In the genomic region with DNA sequence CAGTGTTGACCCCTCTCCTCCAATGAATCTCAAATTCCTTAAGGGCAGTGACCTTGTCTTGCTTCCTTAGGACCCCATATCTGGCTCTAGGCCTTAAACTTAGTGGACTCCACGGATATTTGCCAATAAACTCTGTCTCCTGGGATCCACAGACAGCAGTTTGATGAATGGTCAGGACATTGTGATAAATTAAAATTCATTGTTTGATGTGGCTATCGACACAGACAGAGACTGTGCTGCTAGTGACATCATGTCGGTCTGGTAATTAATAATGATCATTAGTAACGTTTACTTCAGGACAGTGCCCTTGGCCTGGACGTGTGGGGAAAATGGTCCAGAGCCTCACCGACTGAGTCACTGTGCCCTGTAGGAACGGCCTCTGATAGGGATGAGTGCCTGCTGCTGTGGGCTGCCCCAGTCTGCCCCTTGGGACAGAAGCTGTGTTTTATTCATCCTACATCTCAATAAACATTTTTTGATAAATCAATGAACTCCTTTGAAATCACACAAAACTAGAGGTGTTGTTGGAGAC, we compare ENCODE assay signal across 2 cellular contexts.
TF ChIP-seq lines count a peak whose summit lies in the region.

No MANE protein-coding gene starts in this region.

TF ChIP-seq in A549, 52 proteins besides CTCF, POLR2A, EP300 and RAD21:
- TF ChIP-seq, protein P1, sequence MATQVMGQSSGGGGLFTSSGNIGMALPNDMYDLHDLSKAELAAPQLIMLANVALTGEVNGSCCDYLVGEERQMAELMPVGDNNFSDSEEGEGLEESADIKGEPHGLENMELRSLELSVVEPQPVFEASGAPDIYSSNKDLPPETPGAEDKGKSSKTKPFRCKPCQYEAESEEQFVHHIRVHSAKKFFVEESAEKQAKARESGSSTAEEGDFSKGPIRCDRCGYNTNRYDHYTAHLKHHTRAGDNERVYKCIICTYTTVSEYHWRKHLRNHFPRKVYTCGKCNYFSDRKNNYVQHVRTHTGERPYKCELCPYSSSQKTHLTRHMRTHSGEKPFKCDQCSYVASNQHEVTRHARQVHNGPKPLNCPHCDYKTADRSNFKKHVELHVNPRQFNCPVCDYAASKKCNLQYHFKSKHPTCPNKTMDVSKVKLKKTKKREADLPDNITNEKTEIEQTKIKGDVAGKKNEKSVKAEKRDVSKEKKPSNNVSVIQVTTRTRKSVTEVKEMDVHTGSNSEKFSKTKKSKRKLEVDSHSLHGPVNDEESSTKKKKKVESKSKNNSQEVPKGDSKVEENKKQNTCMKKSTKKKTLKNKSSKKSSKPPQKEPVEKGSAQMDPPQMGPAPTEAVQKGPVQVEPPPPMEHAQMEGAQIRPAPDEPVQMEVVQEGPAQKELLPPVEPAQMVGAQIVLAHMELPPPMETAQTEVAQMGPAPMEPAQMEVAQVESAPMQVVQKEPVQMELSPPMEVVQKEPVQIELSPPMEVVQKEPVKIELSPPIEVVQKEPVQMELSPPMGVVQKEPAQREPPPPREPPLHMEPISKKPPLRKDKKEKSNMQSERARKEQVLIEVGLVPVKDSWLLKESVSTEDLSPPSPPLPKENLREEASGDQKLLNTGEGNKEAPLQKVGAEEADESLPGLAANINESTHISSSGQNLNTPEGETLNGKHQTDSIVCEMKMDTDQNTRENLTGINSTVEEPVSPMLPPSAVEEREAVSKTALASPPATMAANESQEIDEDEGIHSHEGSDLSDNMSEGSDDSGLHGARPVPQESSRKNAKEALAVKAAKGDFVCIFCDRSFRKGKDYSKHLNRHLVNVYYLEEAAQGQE (IDR thresholded peaks at IDR 0.05) = no peak
- TF ChIP-seq, protein P2, sequence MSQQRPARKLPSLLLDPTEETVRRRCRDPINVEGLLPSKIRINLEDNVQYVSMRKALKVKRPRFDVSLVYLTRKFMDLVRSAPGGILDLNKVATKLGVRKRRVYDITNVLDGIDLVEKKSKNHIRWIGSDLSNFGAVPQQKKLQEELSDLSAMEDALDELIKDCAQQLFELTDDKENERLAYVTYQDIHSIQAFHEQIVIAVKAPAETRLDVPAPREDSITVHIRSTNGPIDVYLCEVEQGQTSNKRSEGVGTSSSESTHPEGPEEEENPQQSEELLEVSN (IDR thresholded peaks at IDR 0.05; ENCODE audit: borderline replicate concordance, low read depth) = no peak
- TF ChIP-seq MAFK (IDR thresholded peaks at IDR 0.05; ENCODE audit: partially characterized antibody) (no peak), CHD4 (IDR thresholded peaks at IDR 0.05; ENCODE audit: borderline replicate concordance) (no peak), RCOR1 (IDR thresholded peaks at IDR 0.05; ENCODE audit: low read depth, low read length) (no peak), HDAC2 (IDR thresholded peaks at IDR 0.05) (no peak), CEBPB (IDR thresholded peaks at IDR 0.05) (no peak), SREBF2 (IDR thresholded peaks at IDR 0.05) (no peak), MAZ (IDR thresholded peaks at IDR 0.05; ENCODE audit: borderline replicate concordance, low read depth, low read length) (no peak), TFCP2L1 (CRISPR knock-in tag; IDR thresholded peaks at IDR 0.05) (no peak), MAX (IDR thresholded peaks at IDR 0.05) (no peak), RARB (CRISPR knock-in tag; IDR thresholded peaks at IDR 0.05) (no peak), BHLHE40 (IDR thresholded peaks at IDR 0.05; ENCODE audit: low read depth, low read length) (no peak), ZC3H11A (IDR thresholded peaks at IDR 0.05) (no peak), NPAS2 (CRISPR knock-in tag; IDR thresholded peaks at IDR 0.05; ENCODE audit: borderline replicate concordance) (no peak), GATA3 (IDR thresholded peaks at IDR 0.05; ENCODE audit: borderline replicate concordance) (no peak), FOSL2 (IDR thresholded peaks at IDR 0.05) (no peak), FOSL2 (CRISPR knock-in tag; IDR thresholded peaks at IDR 0.05) (no peak)
- TF ChIP-seq, protein P3, sequence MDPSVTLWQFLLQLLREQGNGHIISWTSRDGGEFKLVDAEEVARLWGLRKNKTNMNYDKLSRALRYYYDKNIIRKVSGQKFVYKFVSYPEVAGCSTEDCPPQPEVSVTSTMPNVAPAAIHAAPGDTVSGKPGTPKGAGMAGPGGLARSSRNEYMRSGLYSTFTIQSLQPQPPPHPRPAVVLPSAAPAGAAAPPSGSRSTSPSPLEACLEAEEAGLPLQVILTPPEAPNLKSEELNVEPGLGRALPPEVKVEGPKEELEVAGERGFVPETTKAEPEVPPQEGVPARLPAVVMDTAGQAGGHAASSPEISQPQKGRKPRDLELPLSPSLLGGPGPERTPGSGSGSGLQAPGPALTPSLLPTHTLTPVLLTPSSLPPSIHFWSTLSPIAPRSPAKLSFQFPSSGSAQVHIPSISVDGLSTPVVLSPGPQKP (IDR thresholded peaks at IDR 0.05; ENCODE audit: low read depth, low read length) = no peak
- TF ChIP-seq, protein P4, sequence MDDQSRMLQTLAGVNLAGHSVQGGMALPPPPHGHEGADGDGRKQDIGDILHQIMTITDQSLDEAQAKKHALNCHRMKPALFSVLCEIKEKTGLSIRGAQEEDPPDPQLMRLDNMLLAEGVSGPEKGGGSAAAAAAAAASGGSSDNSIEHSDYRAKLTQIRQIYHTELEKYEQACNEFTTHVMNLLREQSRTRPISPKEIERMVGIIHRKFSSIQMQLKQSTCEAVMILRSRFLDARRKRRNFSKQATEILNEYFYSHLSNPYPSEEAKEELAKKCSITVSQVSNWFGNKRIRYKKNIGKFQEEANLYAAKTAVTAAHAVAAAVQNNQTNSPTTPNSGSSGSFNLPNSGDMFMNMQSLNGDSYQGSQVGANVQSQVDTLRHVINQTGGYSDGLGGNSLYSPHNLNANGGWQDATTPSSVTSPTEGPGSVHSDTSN (IDR thresholded peaks at IDR 0.05) = no peak

TF ChIP-seq in GM12878, 131 proteins besides CTCF, POLR2A, EP300 and RAD21:
- TF ChIP-seq CBFB (IDR thresholded peaks at IDR 0.05; ENCODE audit: low read depth) (no peak), NFYA (IDR thresholded peaks at IDR 0.05; ENCODE audit: borderline replicate concordance, low read depth, low read length) (no peak), CREM (IDR thresholded peaks at IDR 0.05; ENCODE audit: low read depth) (no peak), ESRRA (IDR thresholded peaks at IDR 0.05; ENCODE audit: low read length) (no peak), BMI1 (IDR thresholded peaks at IDR 0.05; ENCODE audit: borderline replicate concordance) (no peak), ZBED1 (IDR thresholded peaks at IDR 0.05; ENCODE audit: borderline replicate concordance) (no peak), NRF1 (conservative IDR thresholded peaks at IDR 0.05; ENCODE audit: low read depth, low read length) (no peak), MTA3 (IDR thresholded peaks at IDR 0.05; ENCODE audit: borderline replicate concordance, low read length) (no peak)
- TF ChIP-seq, protein P4 (IDR thresholded peaks at IDR 0.05; ENCODE audit: insufficient replicate concordance, low read depth, low read length) = no peak
- TF ChIP-seq, protein P5, sequence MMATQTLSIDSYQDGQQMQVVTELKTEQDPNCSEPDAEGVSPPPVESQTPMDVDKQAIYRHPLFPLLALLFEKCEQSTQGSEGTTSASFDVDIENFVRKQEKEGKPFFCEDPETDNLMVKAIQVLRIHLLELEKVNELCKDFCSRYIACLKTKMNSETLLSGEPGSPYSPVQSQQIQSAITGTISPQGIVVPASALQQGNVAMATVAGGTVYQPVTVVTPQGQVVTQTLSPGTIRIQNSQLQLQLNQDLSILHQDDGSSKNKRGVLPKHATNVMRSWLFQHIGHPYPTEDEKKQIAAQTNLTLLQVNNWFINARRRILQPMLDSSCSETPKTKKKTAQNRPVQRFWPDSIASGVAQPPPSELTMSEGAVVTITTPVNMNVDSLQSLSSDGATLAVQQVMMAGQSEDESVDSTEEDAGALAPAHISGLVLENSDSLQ (IDR thresholded peaks at IDR 0.05) = no peak
